Comparison of ENCODE assay signal across 8 cellular contexts in the genomic region with DNA sequence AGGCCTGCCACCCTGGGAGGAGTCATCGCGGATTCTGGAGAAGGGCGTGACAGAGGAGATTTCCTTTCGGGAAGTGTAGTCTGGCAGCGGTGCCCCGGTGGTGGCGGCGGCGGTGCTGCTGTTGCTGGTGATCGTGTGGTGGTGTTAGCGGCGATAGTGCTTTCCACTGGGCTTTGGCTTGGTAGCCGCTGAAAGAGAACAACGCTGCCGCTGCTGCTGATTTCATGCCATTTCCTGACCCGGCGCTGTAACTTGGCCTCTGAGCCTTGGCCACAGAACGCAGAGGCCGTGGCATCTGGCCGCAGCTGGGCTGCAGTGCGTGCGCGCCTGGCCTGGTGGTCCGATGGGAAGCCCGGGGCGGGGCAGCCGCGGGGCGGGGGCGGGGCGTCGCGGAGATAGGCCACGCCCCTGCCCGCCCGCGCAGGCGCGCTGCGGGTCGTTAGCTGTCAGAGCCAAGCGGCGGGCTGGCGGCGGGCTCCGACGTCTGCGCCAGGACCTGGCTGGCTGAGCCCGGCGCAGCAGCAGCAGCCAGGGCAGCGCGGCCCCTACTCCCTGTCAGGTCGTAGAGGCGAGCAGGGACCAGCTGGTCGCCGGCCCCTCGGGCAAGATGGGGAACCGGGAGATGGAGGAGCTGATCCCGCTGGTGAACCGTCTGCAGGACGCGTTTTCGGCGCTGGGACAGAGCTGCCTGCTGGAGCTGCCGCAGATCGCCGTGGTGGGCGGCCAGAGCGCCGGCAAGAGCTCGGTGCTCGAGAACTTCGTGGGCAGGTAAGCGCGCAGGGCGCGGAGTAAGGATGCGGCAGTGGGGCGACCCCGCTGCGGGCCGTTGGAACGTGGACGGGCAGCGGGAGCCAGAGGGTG. TPM values are rescaled to one million over a fixed set of nuclear protein-coding genes. Genes with fewer than 3 reads are reported as not detected.
DNase-seq lines count a peak whose midpoint lies in the region; ATAC-seq and TF ChIP-seq lines count a peak whose summit lies in the region.

DNM3 (plus strand) TSS at position 449 of the 861 bp plus-strand sequence; CDS start at position 608, 159 bp downstream.

- DNase-seq in CD4-positive, alpha-beta T cell = peak; percentile 54 to 81 (median 69)
- peak; percentile 90 for DNase-seq in HK-2 (ENCODE audit: unreplicated experiment)
- DNase-seq in fibroblast of mammary gland (ENCODE audit: low read depth) = peak; percentile 87
- peak; percentile 71 to 90 (median 86) for DNase-seq in naive thymus-derived CD4-positive, alpha-beta T cell
- peak; percentile 34 to 61 for DNase-seq in stimulated activated CD8-positive, alpha-beta memory T cell treated with anti-CD3 and anti-CD28 coated beads, Interleukin-7, amount 100 ng/mL, for 48 hours (ENCODE audit: extremely low read depth in 1 of 2, low read depth in 1 of 2)

- peak within 1 kb of the TSS; percentile 69 for H3K27ac Mint-ChIP-seq in CD4-positive, alpha-beta T cell
- H3K27ac Mint-ChIP-seq in activated T-helper 17 cell treated with anti-CD3 and anti-CD28 coated beads, Interleukin-2, amount 50 U/mL, for 72 hours = peak within 1 kb of the TSS; percentile 71
- H3K27ac Mint-ChIP-seq in naive thymus-derived CD4-positive, alpha-beta T cell = peak within 1 kb of the TSS; percentile 76 to 95 (median 83)

- H4K20me1 ChIP-seq in OCI-LY3 (ENCODE audit: insufficient read depth, low read length) = no peaks in the 10 kb centered on the region

- intact Hi-C loops in CD4-positive, alpha-beta T cell (cut with DNase I, micrococcal nuclease) = loop anchor here (1.0 to 10.0 kb wide), 10 partner anchors 60 to 1764 kb away; partner anchors contain the start of genes METTL13 (in 2 of the 2), GORAB (in 1 of the 2), PIGC (in 1 of the 2) and PRRC2C (in 1 of the 2)
- intact Hi-C loops in naive thymus-derived CD4-positive, alpha-beta T cell (cut with micrococcal nuclease) = loop anchor here (1.0 to 5.0 kb wide), 10 partner anchors 60 to 1949 kb away; partner anchors contain the start of genes METTL13 (in 2 of the 2), PRRC2C (in 2 of the 2), VAMP4 (in 2 of the 2) and FMO4 (in 1 of the 2)

- H3K27ac ChIP-seq in CD4-positive, alpha-beta T cell (ENCODE audit: low read depth, low read length) = no peak within 1 kb of the TSS
- H3K27ac ChIP-seq in OCI-LY3 (ENCODE audit: low read length) = no peak within 1 kb of the TSS
- H3K27ac ChIP-seq in naive thymus-derived CD4-positive, alpha-beta T cell (ENCODE audit: low read depth, low read length) = peak within 1 kb of the TSS; percentile 64

- H2AFZ ChIP-seq in OCI-LY3 (ENCODE audit: low read depth, low read length) = peak within 1 kb of the TSS; percentile 18; the same call in 1 of the 2 replicates

- 0 out of 2 replicates have a peak, but pooled peaks cover 8% of the 10 kb centered on the region for H3K4me1 ChIP-seq in OCI-LY3 (ENCODE audit: low read length)
- H3K4me1 ChIP-seq in naive thymus-derived CD4-positive, alpha-beta T cell (ENCODE audit: control insufficient read depth in 2 of 2, insufficient read depth in 2 of 2, low read length in 2 of 2) = peaks cover 0 to 6% of the 10 kb centered on the region in 2 donors

- H3K9me3 Mint-ChIP-seq in CD4-positive, alpha-beta T cell = no peaks in the 10 kb centered on the region
- H3K9me3 Mint-ChIP-seq in activated T-helper 17 cell treated with anti-CD3 and anti-CD28 coated beads, Interleukin-2, amount 50 U/mL, for 72 hours = no peaks in the 10 kb centered on the region
- H3K9me3 Mint-ChIP-seq in naive thymus-derived CD4-positive, alpha-beta T cell = peaks cover 0 to 2% (median 0%) of the 10 kb centered on the region in 11 donors

- H3K27me3 Mint-ChIP-seq in CD4-positive, alpha-beta T cell = peaks cover 5% of the 10 kb centered on the region
- H3K27me3 Mint-ChIP-seq in activated T-helper 17 cell treated with anti-CD3 and anti-CD28 coated beads, Interleukin-2, amount 50 U/mL, for 72 hours = peaks cover 14% of the 10 kb centered on the region
- peaks cover 12 to 44% (median 16%) of the 10 kb centered on the region in 5 donors for H3K27me3 Mint-ChIP-seq in naive thymus-derived CD4-positive, alpha-beta T cell

- no peak for TF ChIP-seq CTCF in CD4-positive, alpha-beta T cell (IDR thresholded peaks at IDR 0.05)
- TF ChIP-seq CTCF in OCI-LY3 (IDR thresholded peaks at IDR 0.05; ENCODE audit: low read depth, low read length) (no peak), fibroblast of mammary gland (conservative IDR thresholded peaks at IDR 0.05; ENCODE audit: control insufficient read depth, insufficient read depth, low read depth, low read length) (no peak)

- no peaks in the 10 kb centered on the region for H3K79me2 ChIP-seq in OCI-LY3 (ENCODE audit: low read length)

- H3K4me1 Mint-ChIP-seq in CD4-positive, alpha-beta T cell (ENCODE audit: low read depth) = peaks cover 18% of the 10 kb centered on the region
- H3K4me1 Mint-ChIP-seq in activated T-helper 17 cell treated with anti-CD3 and anti-CD28 coated beads, Interleukin-2, amount 50 U/mL, for 72 hours = peaks cover 14% of the 10 kb centered on the region
- H3K4me1 Mint-ChIP-seq in naive thymus-derived CD4-positive, alpha-beta T cell = peaks cover 15 to 19% (median 18%) of the 10 kb centered on the region in 7 donors

- POLR2A ChIA-PET in CD4-positive, alpha-beta T cell (lab: Charles Lee) = interaction anchor here (0.6 to 2.2 kb wide), 13 partner anchors 11 to 691 kb away, joined by 3 to 14 read pairs (median 5); partner anchors contain the start of genes FMO4, METTL13, PRRC2C and SUCO
- POLR2A ChIA-PET in naive thymus-derived CD4-positive, alpha-beta T cell (lab: Charles Lee) = interaction anchor here (0.7 to 2.1 kb wide), 6 partner anchors 60 to 690 kb away, joined by 3 to 12 read pairs (median 4); partner anchors contain the start of genes METTL13, PRRC2C and VAMP4

- CTCF ChIA-PET in CD4-positive, alpha-beta T cell (lab: Charles Lee) = interaction anchor here (0.8 kb wide), 1 partner anchor 41 kb away, joined by 3 read pairs; no protein-coding TSS in a partner anchor
- CTCF ChIA-PET in naive thymus-derived CD4-positive, alpha-beta T cell (lab: Charles Lee) = interaction anchor here (1.0 kb wide), 1 partner anchor 41 kb away, joined by 3 read pairs; no protein-coding TSS in a partner anchor

- H3K9ac ChIP-seq in OCI-LY3 (ENCODE audit: low read length) = peak within 1 kb of the TSS; percentile 0; the same call in 1 of the 2 replicates

- H3K9me3 ChIP-seq in CD4-positive, alpha-beta T cell (ENCODE audit: control insufficient read depth, low read length) = no peaks in the 10 kb centered on the region
- no peaks in the 10 kb centered on the region for H3K9me3 ChIP-seq in OCI-LY3 (ENCODE audit: insufficient read depth, low read length)
- H3K9me3 ChIP-seq in naive thymus-derived CD4-positive, alpha-beta T cell (ENCODE audit: control insufficient read depth in 2 of 3, low read length in 3 of 3) = no peaks in the 10 kb centered on the region

- H3K36me3 Mint-ChIP-seq in CD4-positive, alpha-beta T cell (ENCODE audit: low read depth) = peaks cover 4% of the 10 kb centered on the region
- H3K36me3 Mint-ChIP-seq in activated T-helper 17 cell treated with anti-CD3 and anti-CD28 coated beads, Interleukin-2, amount 50 U/mL, for 72 hours (ENCODE audit: low read depth) = no peaks in the 10 kb centered on the region
- peaks cover 0 to 2% (median 0%) of the 10 kb centered on the region in 5 donors for H3K36me3 Mint-ChIP-seq in naive thymus-derived CD4-positive, alpha-beta T cell

- H3K4me2 ChIP-seq in OCI-LY3 (ENCODE audit: low read length) = peak within 1 kb of the TSS; percentile 66

- H3K4me3 Mint-ChIP-seq in CD4-positive, alpha-beta T cell = peak within 1 kb of the TSS; percentile 94
- H3K4me3 Mint-ChIP-seq in activated T-helper 17 cell treated with anti-CD3 and anti-CD28 coated beads, Interleukin-2, amount 50 U/mL, for 72 hours = peak within 1 kb of the TSS; percentile 82
- peak within 1 kb of the TSS; percentile 85 to 93 (median 90) for H3K4me3 Mint-ChIP-seq in naive thymus-derived CD4-positive, alpha-beta T cell

- H3K36me3 ChIP-seq in OCI-LY3 (replicated peaks; ENCODE audit: low read depth, low read length) = no peaks in the 10 kb centered on the region
- H3K36me3 ChIP-seq in naive thymus-derived CD4-positive, alpha-beta T cell (ENCODE audit: control insufficient read depth in 2 of 3, insufficient read depth in 3 of 3, low read length in 3 of 3) = peaks cover 0 to 4% (median 0%) of the 10 kb centered on the region in 3 experiments

- peaks cover 10% of the 10 kb centered on the region for H3K27me3 ChIP-seq in CD4-positive, alpha-beta T cell (ENCODE audit: control insufficient read depth, insufficient read depth, low read length)
- H3K27me3 ChIP-seq in OCI-LY3 (ENCODE audit: low read depth, low read length) = peaks cover 7% of the 10 kb centered on the region; the same call in 1 of the 2 replicates
- peaks cover 3 to 16% of the 10 kb centered on the region in 2 donors for H3K27me3 ChIP-seq in naive thymus-derived CD4-positive, alpha-beta T cell (ENCODE audit: control insufficient read depth in 2 of 2, insufficient read depth in 2 of 2, low read length in 2 of 2)

- H3K4me3 ChIP-seq in OCI-LY3 (ENCODE audit: low read length) = peak within 1 kb of the TSS; percentile 77
- peak within 1 kb of the TSS; percentile 76 for H3K4me3 ChIP-seq in fibroblast of mammary gland (ENCODE audit: control insufficient read depth, low read depth, low read length)
- H3K4me3 ChIP-seq in naive thymus-derived CD4-positive, alpha-beta T cell (ENCODE audit: low read length) = peak within 1 kb of the TSS; percentile 80

- peak; percentile 94 for ATAC-seq in CD4-positive, alpha-beta T cell (ENCODE audit: poor library complexity)
- ATAC-seq in GM19463 (IDR thresholded peaks at IDR 0.05; ENCODE audit: unreplicated experiment) = peak; percentile 85
- ATAC-seq in activated T-helper 17 cell treated with anti-CD3 and anti-CD28 coated beads, Interleukin-2, amount 50 U/mL, for 72 hours (replicated peaks) = peak; percentile 94
- peak; percentile 97 for ATAC-seq in naive thymus-derived CD4-positive, alpha-beta T cell

RNA-seq across cellular contexts. Expression of gene DNM3, which starts in this region (rescaled TPM):
- total RNA-seq in CD4-positive, alpha-beta T cell = 1 to 10 TPM; 1.6 to 1.8 TPM
- 1 to 10 TPM; 3.0 to 5.8 TPM for total RNA-seq in activated T-helper 17 cell treated with anti-CD3 and anti-CD28 coated beads, Interleukin-2, amount 50 U/mL, for 72 hours
- 1 to 10 TPM; 1.9 to 2.5 (median 2.1) TPM for total RNA-seq in naive thymus-derived CD4-positive, alpha-beta T cell
- 1 to 10 TPM; 1.2 to 1.5 TPM for polyA plus RNA-seq in naive thymus-derived CD4-positive, alpha-beta T cell
